15 cellular contexts compared by ENCODE assay signal in the genomic region with DNA sequence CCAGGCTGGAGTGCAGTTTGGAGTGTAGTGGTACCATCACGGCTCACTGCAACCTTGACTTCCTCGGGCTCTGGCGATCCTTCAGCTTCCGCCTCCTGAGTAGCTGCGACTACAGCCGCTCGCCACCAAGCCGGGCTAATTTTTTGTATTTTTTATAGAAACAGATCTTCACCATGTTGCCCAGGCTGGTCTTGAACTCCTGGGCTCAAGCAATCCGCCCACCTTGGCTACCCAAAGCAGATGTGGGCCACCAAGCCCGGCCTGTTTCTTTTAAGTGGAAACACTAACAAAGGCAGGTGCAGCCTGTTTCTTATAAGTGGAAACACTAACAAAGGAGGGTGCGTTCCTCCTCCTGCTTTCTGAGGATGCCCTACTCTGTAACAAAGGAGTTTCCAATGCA. TPM values are rescaled to one million over a fixed set of nuclear protein-coding genes. Genes with fewer than 3 reads are reported as not detected.
A peak's percentile ranks its signal among the peaks of the same experiment; 100 is the strongest.
DNase-seq lines count a peak whose midpoint lies in the region; ATAC-seq and TF ChIP-seq lines count a peak whose summit lies in the region.
"Had no signal": no experiment of that assay in that cellular context is flagged by ENCODE, and none has a peak within 500 bp of the region (broad histone marks: within the 10 kb centered on the region; RNA-seq: fewer than 3 reads in every experiment).

No MANE protein-coding gene starts in this region.

- CTCF ChIA-PET in activated CD4-positive, alpha-beta T cell treated with anti-CD3 and anti-CD28 coated beads for 36 hours (lab: Charles Lee): interaction anchor here (0.8 to 1.0 kb wide), 3 partner anchors 9 to 105 kb away, joined by 3 to 5 read pairs (median 4); no protein-coding TSS in a partner anchor
- CTCF ChIA-PET in Caco-2 (lab: Charles Lee): no interaction called here

- no peaks in the 10 kb centered on the region for H3K9me3 Mint-ChIP-seq in activated CD4-positive, alpha-beta T cell treated with anti-CD3 and anti-CD28 coated beads for 36 hours (ENCODE audit: low read depth)
- no peaks in the 10 kb centered on the region for H3K9me3 Mint-ChIP-seq in Caco-2 (ENCODE audit: unreplicated experiment)
- H3K9me3 Mint-ChIP-seq: stimulated activated naive CD8-positive, alpha-beta T cell treated with anti-CD3 and anti-CD28 coated beads, Interleukin-15, amount 100 ng/mL, for 72 hours had no signal

- ATAC-seq in activated CD4-positive, alpha-beta T cell treated with anti-CD3 and anti-CD28 coated beads for 36 hours: no peak
- ATAC-seq in HG02884 (IDR thresholded peaks at IDR 0.05; ENCODE audit: unreplicated experiment) (no peak), HG03196 (IDR thresholded peaks at IDR 0.05; ENCODE audit: unreplicated experiment) (no peak)

- BruUV-seq in Caco-2 (replicated peaks; lab: Mats Ljungman, UMichigan): no TSS peak

- no peaks in the 10 kb centered on the region for H3K36me3 ChIP-seq in SJCRH30
- no peaks in the 10 kb centered on the region for H3K36me3 ChIP-seq in Caco-2 (ENCODE audit: control insufficient read depth, insufficient read depth, low read length)
- H3K36me3 ChIP-seq: uterus had no signal

- H3K27ac Mint-ChIP-seq in activated CD4-positive, alpha-beta T cell treated with anti-CD3 and anti-CD28 coated beads for 36 hours: no peak overlapping the region
- H3K27ac Mint-ChIP-seq in Caco-2 (ENCODE audit: unreplicated experiment): no peak overlapping the region

- H3K36me3 Mint-ChIP-seq in activated CD4-positive, alpha-beta T cell treated with anti-CD3 and anti-CD28 coated beads for 36 hours (ENCODE audit: low read depth): no peaks in the 10 kb centered on the region
- H3K36me3 Mint-ChIP-seq in Caco-2 (ENCODE audit: insufficient read depth, unreplicated experiment): no peaks in the 10 kb centered on the region

- H3K27ac ChIP-seq in SJCRH30: peak overlapping the region; percentile 39
- H3K27ac ChIP-seq: uterus had no signal

- TF ChIP-seq CTCF in Caco-2 (IDR thresholded peaks at IDR 0.05; ENCODE audit: insufficient read depth in 1 of 2, low read depth in 1 of 2, low read length in 1 of 2, severe bottlenecking in 1 of 2, unreplicated experiment in 1 of 2): no peak

- H3K9me3 ChIP-seq in SJCRH30 (replicated peaks) (no peaks in the 10 kb centered on the region), Caco-2 (no peaks in the 10 kb centered on the region; the same call in 1 of the 2 replicates)
- H3K9me3 ChIP-seq: SK-N-SH, uterus had no signal

- peaks cover 21% of the 10 kb centered on the region for H3K4me1 Mint-ChIP-seq in activated CD4-positive, alpha-beta T cell treated with anti-CD3 and anti-CD28 coated beads for 36 hours
- H3K4me1 Mint-ChIP-seq in Caco-2 (ENCODE audit: low read depth, unreplicated experiment): peaks cover 6% of the 10 kb centered on the region

- DNase-seq in activated CD4-positive, alpha-beta T cell treated with anti-CD3 and anti-CD28 coated beads for 36 hours: peak; percentile 1
- no peak for DNase-seq in activated CD4-positive, alpha-beta T cell treated with anti-CD3 and anti-CD28 coated beads, Interleukin-2, amount 50 U/mL, for 4 hours
- DNase-seq in NCI-H1092 treated with DMSO at 0.1 percent for 48 hours (lab: John Stamatoyannopoulos, UW) (peak; percentile 67), SJCRH30 (no peak), posterior vena cava (ENCODE audit: low spot score) (peak; percentile 48), Caco-2 (no peak)
- DNase-seq: activated CD4-positive, alpha-beta T cell treated with anti-CD3 and anti-CD28 coated beads for 4 hours; kidney glomerular epithelial cell; nucleus accumbens; stimulated activated naive CD8-positive, alpha-beta T cell treated with anti-CD3 and anti-CD28 coated beads, Interleukin-15, amount 100 ng/mL, for 72 hours; uterus had no signal

- POLR2A ChIA-PET in activated CD4-positive, alpha-beta T cell treated with anti-CD3 and anti-CD28 coated beads for 36 hours (lab: Charles Lee): no interaction called here
- POLR2A ChIA-PET in Caco-2 (lab: Charles Lee): no interaction called here

- H3K27me3 Mint-ChIP-seq in activated CD4-positive, alpha-beta T cell treated with anti-CD3 and anti-CD28 coated beads for 36 hours: peaks cover 7% of the 10 kb centered on the region
- peaks cover 14% of the 10 kb centered on the region for H3K27me3 Mint-ChIP-seq in Caco-2 (ENCODE audit: insufficient read depth, unreplicated experiment)

- H3K27me3 ChIP-seq in SJCRH30 (no peaks in the 10 kb centered on the region), Caco-2 (replicated peaks; ENCODE audit: control insufficient read depth, insufficient read depth, low read length) (no peaks in the 10 kb centered on the region)
- H3K27me3 ChIP-seq: uterus had no signal

- H3K4me3 ChIP-seq in SJCRH30 (no peak overlapping the region; the same call in 1 of the 2 replicates), Caco-2 (ENCODE audit: low read depth, low read length) (no peak overlapping the region)
- H3K4me3 ChIP-seq: uterus had no signal

- intact Hi-C loops in activated CD4-positive, alpha-beta T cell treated with anti-CD3 and anti-CD28 coated beads for 36 hours (cut with DNase I, micrococcal nuclease): no loop called here
- intact Hi-C loops in posterior vena cava (cut with DNase I) (no loop called here), Caco-2 (cut with micrococcal nuclease; ENCODE audit: unreplicated experiment) (no loop called here)

- no peak overlapping the region for H3K4me3 Mint-ChIP-seq in activated CD4-positive, alpha-beta T cell treated with anti-CD3 and anti-CD28 coated beads for 36 hours
- H3K4me3 Mint-ChIP-seq in Caco-2 (ENCODE audit: unreplicated experiment): no peak overlapping the region
- H3K4me3 Mint-ChIP-seq: stimulated activated naive CD8-positive, alpha-beta T cell treated with anti-CD3 and anti-CD28 coated beads, Interleukin-15, amount 100 ng/mL, for 72 hours had no signal

- H3K4me1 ChIP-seq in SJCRH30 (peaks cover 42% of the 10 kb centered on the region), Caco-2 (no peaks in the 10 kb centered on the region; the same call in 1 of the 2 replicates)
- H3K4me1 ChIP-seq: uterus had no signal

RNA-seq across cellular contexts. Expression of gene PRF1, which starts 18.2 kb away (rescaled TPM):
- 10 to 100 TPM; 21.8 to 28.6 TPM for total RNA-seq in activated CD4-positive, alpha-beta T cell treated with anti-CD3 and anti-CD28 coated beads for 36 hours
- total RNA-seq in SJCRH30 (2014; rRNA removed; shearing (Covaris generic)): not detected in 2 replicates
- total RNA-seq in posterior vena cava: 1 to 10 TPM; 4.6 to 5.2 TPM
- total RNA-seq in Caco-2 (2022): 0.34 TPM in 1 of 2 replicates, not detected in the other
- total RNA-seq: fibroblast of villous mesenchyme had no signal

Comparison
In these comparisons a context has a peak if more than half of its experiments do, and no peak if none do; other contexts are left out.
1. DNase-seq: peak in activated CD4-positive, alpha-beta T cell treated with anti-CD3 and anti-CD28 coated beads for 36 hours (single experiment), NCI-H1092 treated with DMSO at 0.1 percent for 48 hours (single experiment) and posterior vena cava (single experiment); none in activated CD4-positive, alpha-beta T cell treated with anti-CD3 and anti-CD28 coated beads, Interleukin-2, amount 50 U/mL, for 4 hours (0 of 2), SJCRH30 (0 of 2) and Caco-2 (0 of 2).